Comparison of ENCODE assay signal across 8 cellular contexts in genomic region chr15:38217181-38217580, GRCh38. TPM values are rescaled to one million over a fixed set of nuclear protein-coding genes. Genes with fewer than 3 reads are reported as not detected.
A peak's percentile ranks its signal among the peaks of the same experiment; 100 is the strongest.
DNase-seq lines count a peak whose midpoint lies in the region; TF ChIP-seq lines count a peak whose summit lies in the region.
"Had no signal": no experiment of that assay in that cellular context is flagged by ENCODE, and none has a peak within 500 bp of the region (broad histone marks: within the 10 kb centered on the region; RNA-seq: fewer than 3 reads in every experiment).

No MANE protein-coding gene starts in this region.

- no peak for TF ChIP-seq CTCF in PC-9 (conservative IDR thresholded peaks at IDR 0.05)

- no peaks in the 10 kb centered on the region for H4K20me1 ChIP-seq in PC-9 (ENCODE audit: insufficient read depth)

- H3K27me3 ChIP-seq in PC-9 (ENCODE audit: insufficient read depth, low read depth) (no peaks in the 10 kb centered on the region), esophagus (ENCODE audit: control insufficient read depth in 1 of 2, insufficient read depth in 2 of 2, low read length in 2 of 2) (no peaks in the 10 kb centered on the region)

- H3K79me2 ChIP-seq in PC-9 (ENCODE audit: low read depth), result no peaks in the 10 kb centered on the region

- peak overlapping the region; percentile 11; the same call in 1 of the 2 replicates for H3K4me2 ChIP-seq in PC-9

- H3K9me2 ChIP-seq in PC-9 (ENCODE audit: insufficient read depth), result no peaks in the 10 kb centered on the region

- WGBS in esophagus, 2 donors, result 23 to 43% methylated on average over 2 of the region's 2 CpGs

- CTCF ChIA-PET in PC-9 (lab: Charles Lee), result no interaction called here

- peaks cover 33% of the 10 kb centered on the region for H3K4me1 ChIP-seq in PC-9 (replicated peaks; ENCODE audit: insufficient read depth)
- H3K4me1 ChIP-seq in esophagus (ENCODE audit: control insufficient read depth in 2 of 2, insufficient read depth in 2 of 2, low read length in 1 of 2), result peaks cover 0 to 3% of the 10 kb centered on the region in 2 donors

- intact Hi-C loops in PC-9 (cut with micrococcal nuclease; ENCODE audit: unreplicated experiment), result no loop called here

- no peak overlapping the region for H3K4me3 ChIP-seq in PC-9
- no peak overlapping the region for H3K4me3 ChIP-seq in esophagus (ENCODE audit: low read depth in 1 of 2, low read length in 2 of 2)
- no peak overlapping the region for H3K4me3 ChIP-seq in skeletal muscle cell (ENCODE audit: low read depth, low read length)

- H2AFZ ChIP-seq in PC-9, result no peak overlapping the region

- H3K36me3 ChIP-seq in PC-9 (ENCODE audit: low read depth), result no peaks in the 10 kb centered on the region
- H3K36me3 ChIP-seq in esophagus (ENCODE audit: control insufficient read depth in 2 of 2, insufficient read depth in 2 of 2, low read length in 1 of 2), result no peaks in the 10 kb centered on the region

- POLR2A ChIA-PET in PC-9 (lab: Charles Lee; ENCODE audit: unreplicated experiment), result no interaction called here

- DNase-seq in HCEC 1CT (peak; percentile 58), PC-9 (peak in 1 of 2 experiments; percentile 50), skeletal muscle cell (ENCODE audit: low read depth) (peak; percentile 90), NCI-H526 treated with DMSO at 0.1 percent for 48 hours (lab: John Stamatoyannopoulos, UW) (no peak), SK-N-DZ (ENCODE audit: low spot score) (no peak), activated T-cell treated with anti-CD3 and anti-CD28 coated beads for 4 hours (no peak)
- DNase-seq: NCI-H446 treated with DMSO at 0.1 percent for 48 hours had no signal

- H3F3A ChIP-seq in PC-9 (ENCODE audit: insufficient read depth, low read depth), result peaks cover 13% of the 10 kb centered on the region; the same call in 1 of the 2 replicates

- H3K9me3 ChIP-seq in PC-9 (ENCODE audit: insufficient read depth, low read depth) (no peaks in the 10 kb centered on the region), esophagus (ENCODE audit: control insufficient read depth in 2 of 2, insufficient read depth in 1 of 2, low read depth in 1 of 2, low read length in 1 of 2) (no peaks in the 10 kb centered on the region)

- no TSS peak for BruUV-seq in PC-9 (replicated peaks; lab: Mats Ljungman, UMichigan)

- H3K27ac ChIP-seq in PC-9 (no peak overlapping the region), esophagus (ENCODE audit: low read depth in 2 of 2, low read length in 1 of 2) (peak overlapping the region; percentile 29 to 37)

RNA-seq across cellular contexts. Expression of gene SPRED1, which starts 35.5 kb away (rescaled TPM):
- total RNA-seq in PC-9 (2021), result 16.5 and 21.3 TPM in 2 replicates
- polyA plus RNA-seq in esophagus, result 1 to 10 TPM; 1.7 to 2.3 TPM
- polyA plus RNA-seq in SK-N-DZ (2014; cell fraction: cytosol; rRNA removed), result 3.2 and 3.8 TPM in 2 replicates
- polyA plus RNA-seq in SK-N-DZ (2014; cell fraction: nucleus; rRNA removed), result 2.3 and 2.8 TPM in 2 replicates

Comparison
In these comparisons a context has a peak if more than half of its experiments do, and no peak if none do; other contexts are left out.
1. DNase-seq: peak in HCEC 1CT (single experiment) and skeletal muscle cell (single experiment); none in NCI-H526 treated with DMSO at 0.1 percent for 48 hours (single experiment), SK-N-DZ (single experiment) and activated T-cell treated with anti-CD3 and anti-CD28 coated beads for 4 hours (single experiment).